In genomic region chr20:54340206-54340605, GRCh38 we compare ENCODE assay signal across 22 cellular contexts.
DNase-seq lines count a peak whose midpoint lies in the region; ATAC-seq and TF ChIP-seq lines count a peak whose summit lies in the region.
"Had no signal": no experiment of that assay in that cellular context is flagged by ENCODE, and none has a peak within 500 bp of the region (broad histone marks: within the 10 kb centered on the region; RNA-seq: fewer than 3 reads in every experiment).

No MANE protein-coding gene starts in this region.

- H3K4me3 Mint-ChIP-seq in T-helper 17 cell: no peak overlapping the region
- H3K4me3 Mint-ChIP-seq: activated CD8-positive, alpha-beta T cell treated with anti-CD3 and anti-CD28 coated beads for 36 hours; activated naive CD8-positive, alpha-beta T cell treated with anti-CD3 and anti-CD28 coated beads, Interleukin-2, amount 50 U/mL, for 24 hours; B cell had no signal

- H3K9me3 ChIP-seq in SK-N-SH (no peaks in the 10 kb centered on the region), thoracic aorta (no peaks in the 10 kb centered on the region), T-helper 17 cell (ENCODE audit: control insufficient read depth, low read length, poor library complexity, severe bottlenecking) (no peaks in the 10 kb centered on the region)
- H3K9me3 ChIP-seq: gastrocnemius medialis had no signal

- in situ Hi-C loops in brain microvascular endothelial cell (cut with HindIII; ENCODE audit: low pct_ligation_motif_present, low sequenced_read_pairs): no loop called here

- H3K27ac ChIP-seq in SK-N-SH (ENCODE audit: low read depth in 2 of 2, low read length in 1 of 2) (peak overlapping the region in 1 of 2 experiments; percentile 91; a peak in 3 of 4 replicates), brain microvascular endothelial cell (peak overlapping the region; percentile 58), thoracic aorta (peak overlapping the region; percentile 37 to 72)
- H3K27ac ChIP-seq: gastrocnemius medialis had no signal

- H4K20me1 ChIP-seq in SK-N-SH (ENCODE audit: insufficient read depth): no peaks in the 10 kb centered on the region

- 0 out of 2 replicates have a peak, but pooled peaks cover 5% of the 10 kb centered on the region for H3K79me2 ChIP-seq in SK-N-SH (ENCODE audit: insufficient read depth)

- peak overlapping the region; percentile 38; the same call in 1 of the 2 replicates for H3K9ac ChIP-seq in SK-N-SH

- peaks cover 40% of the 10 kb centered on the region for H3F3A ChIP-seq in SK-N-SH (replicated peaks; ENCODE audit: insufficient read depth)

- TF ChIP-seq EP300 in SK-N-SH (IDR thresholded peaks at IDR 0.05; ENCODE audit: borderline replicate concordance in 1 of 2, low read depth in 1 of 2, low read length in 1 of 2): no peak

- ATAC-seq in SK-N-SH treated with all-trans-retinoic acid at 6 μM for 48 hours (no peak), thoracic aorta (ENCODE audit: insufficient number of reproducible peaks, low FRiP score, low read depth) (no peak), T-helper 17 cell (no peak)
- ATAC-seq: activated CD8-positive, alpha-beta T cell treated with anti-CD3 and anti-CD28 coated beads for 36 hours; activated naive CD8-positive, alpha-beta T cell treated with anti-CD3 and anti-CD28 coated beads, Interleukin-2, amount 50 U/mL, for 24 hours; gastrocnemius medialis had no signal

- H3K27ac Mint-ChIP-seq in T-helper 17 cell: no peak overlapping the region
- H3K27ac Mint-ChIP-seq: activated CD8-positive, alpha-beta T cell treated with anti-CD3 and anti-CD28 coated beads for 36 hours; activated naive CD8-positive, alpha-beta T cell treated with anti-CD3 and anti-CD28 coated beads, Interleukin-2, amount 50 U/mL, for 24 hours; B cell had no signal

- peak overlapping the region; percentile 45 for H3K4me2 ChIP-seq in SK-N-SH

- POLR2A ChIA-PET in SK-N-SH (lab: Yijun Ruan, JAX): no interaction called here

- peaks cover 6% of the 10 kb centered on the region for H3K27me3 Mint-ChIP-seq in T-helper 17 cell

- H3K4me1 Mint-ChIP-seq in T-helper 17 cell: no peaks in the 10 kb centered on the region
- H3K4me1 Mint-ChIP-seq: activated naive CD8-positive, alpha-beta T cell treated with anti-CD3 and anti-CD28 coated beads, Interleukin-2, amount 50 U/mL, for 24 hours; B cell had no signal

- no peaks in the 10 kb centered on the region for H3K27me3 ChIP-seq in SK-N-SH (ENCODE audit: insufficient read depth)
- H3K27me3 ChIP-seq in brain microvascular endothelial cell (replicated peaks): no peaks in the 10 kb centered on the region
- no peaks in the 10 kb centered on the region for H3K27me3 ChIP-seq in thoracic aorta (replicated peaks; ENCODE audit: insufficient read depth)
- H3K27me3 ChIP-seq: gastrocnemius medialis had no signal

- 0 out of 2 replicates have a peak overlapping the region, but pooled peaks have one; percentile 10 for H2AFZ ChIP-seq in SK-N-SH (ENCODE audit: low read depth)

- H3K36me3 Mint-ChIP-seq in T-helper 17 cell (ENCODE audit: low read depth): peaks cover 3% of the 10 kb centered on the region

- H3K9me2 ChIP-seq in SK-N-SH: no peaks in the 10 kb centered on the region

- H3K36me3 ChIP-seq in SK-N-SH (replicated peaks in 1 of 2; ENCODE audit: control insufficient read depth in 1 of 2, insufficient read depth in 2 of 2, low read length in 1 of 2) (no peaks in the 10 kb centered on the region), brain microvascular endothelial cell (replicated peaks) (no peaks in the 10 kb centered on the region), thoracic aorta (no peaks in the 10 kb centered on the region)
- H3K36me3 ChIP-seq: gastrocnemius medialis had no signal

- H3K4me1 ChIP-seq in SK-N-SH (ENCODE audit: control insufficient read depth in 1 of 2, insufficient read depth in 2 of 2, low read depth in 1 of 2, low read length in 1 of 2): peaks cover 0 to 28% of the 10 kb centered on the region in 2 experiments; a peak in 2 of 4 replicates
- peaks cover 7 to 28% of the 10 kb centered on the region in 2 donors for H3K4me1 ChIP-seq in thoracic aorta (ENCODE audit: control insufficient read depth in 1 of 2, low read depth in 2 of 2)

- CTCF ChIA-PET in SK-N-SH (lab: Yijun Ruan, JAX): no interaction called here

- H3K4me3 ChIP-seq in SK-N-SH (ENCODE audit: low read depth in 2 of 2, low read length in 1 of 2) (peak overlapping the region in 1 of 2 experiments; percentile 33; a peak in 2 of 4 replicates), brain microvascular endothelial cell (ENCODE audit: low read depth, low read length) (no peak overlapping the region), thoracic aorta (peak overlapping the region; percentile 40)
- H3K4me3 ChIP-seq: gastrocnemius medialis had no signal

- no peak for TF ChIP-seq CTCF in SK-N-SH (IDR thresholded peaks at IDR 0.05)
- no peak for TF ChIP-seq CTCF in brain microvascular endothelial cell (IDR thresholded peaks at IDR 0.05; ENCODE audit: low read depth, low read length, missing control alignments)
- no peak for TF ChIP-seq CTCF in thoracic aorta (IDR thresholded peaks at IDR 0.05)

- 32% methylated on average over 1 of the region's 1 CpG for WGBS in SK-N-SH (ENCODE audit: low lambda C conversion rate)

- TF ChIP-seq RAD21 in SK-N-SH (IDR thresholded peaks at IDR 0.05; ENCODE audit: low read length): no peak

- DNase-seq in SK-N-SH: no peak
- no peak for DNase-seq in brain microvascular endothelial cell
- DNase-seq in lung microvascular endothelial cell (ENCODE audit: low read depth in 2 of 2): peak; percentile 7 to 11
- no peak for DNase-seq in thoracic aorta (ENCODE audit: low spot score)
- no peak for DNase-seq in T-helper 17 cell
- no peak for DNase-seq in DMS153 treated with DMSO at 0.1 percent for 48 hours (lab: John Stamatoyannopoulos, UW; ENCODE audit: unreplicated experiment)
- no peak for DNase-seq in amniotic stem cell (lab: John Stamatoyannopoulos, UW)
- DNase-seq: activated CD4-positive, CD25-positive, alpha-beta regulatory T cell; activated CD8-positive, alpha-beta T cell treated with anti-CD3 and anti-CD28 coated beads for 36 hours; activated gamma-delta T cell treated with Interleukin-2 at 50 U/mL for 16 hours; activated naive CD8-positive, alpha-beta T cell treated with anti-CD3 and anti-CD28 coated beads, Interleukin-2, amount 50 U/mL, for 24 hours; DMS79 treated with DMSO at 0.1 percent for 48 hours; effector memory CD4-positive, alpha-beta T cell; gastrocnemius medialis; hypothalamus; NCI-H1092; NCI-H187; NCI-H748 treated with DMSO at 0.1 percent for 48 hours; stimulated activated CD4-positive, alpha-beta T cell treated with anti-CD3 and anti-CD28 coated beads, Interleukin-2, amount 100 ng/mL, for 24 hours; SW 1271 had no signal

TF ChIP-seq in SK-N-SH, 30 proteins besides CTCF, POLR2A, EP300 and RAD21 (continues in another document):
- TF ChIP-seq NRF1 (IDR thresholded peaks at IDR 0.05; ENCODE audit: low read depth, low read length) (no peak), GATA2 (CRISPR knock-in tag; IDR thresholded peaks at IDR 0.05) (no peak), RXRA (IDR thresholded peaks at IDR 0.05; ENCODE audit: borderline replicate concordance, low read depth) (no peak), GABPA (IDR thresholded peaks at IDR 0.05; ENCODE audit: low read depth) (no peak)
- TF ChIP-seq, protein P1, sequence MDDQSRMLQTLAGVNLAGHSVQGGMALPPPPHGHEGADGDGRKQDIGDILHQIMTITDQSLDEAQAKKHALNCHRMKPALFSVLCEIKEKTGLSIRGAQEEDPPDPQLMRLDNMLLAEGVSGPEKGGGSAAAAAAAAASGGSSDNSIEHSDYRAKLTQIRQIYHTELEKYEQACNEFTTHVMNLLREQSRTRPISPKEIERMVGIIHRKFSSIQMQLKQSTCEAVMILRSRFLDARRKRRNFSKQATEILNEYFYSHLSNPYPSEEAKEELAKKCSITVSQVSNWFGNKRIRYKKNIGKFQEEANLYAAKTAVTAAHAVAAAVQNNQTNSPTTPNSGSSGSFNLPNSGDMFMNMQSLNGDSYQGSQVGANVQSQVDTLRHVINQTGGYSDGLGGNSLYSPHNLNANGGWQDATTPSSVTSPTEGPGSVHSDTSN (IDR thresholded peaks at IDR 0.05): no peak

TF ChIP-seq in SK-N-SH treated with all-trans-retinoic acid at 6 μM for 48 hours, 23 proteins besides CTCF, POLR2A, EP300 and RAD21 (continues in another document):
- no peak for TF ChIP-seq PATZ1 (CRISPR knock-in tag; IDR thresholded peaks at IDR 0.05; ENCODE audit: borderline replicate concordance)
- TF ChIP-seq ARNTL (CRISPR knock-in tag; IDR thresholded peaks at IDR 0.05; ENCODE audit: borderline replicate concordance, low read depth): no peak
- TF ChIP-seq PPARA (CRISPR knock-in tag; IDR thresholded peaks at IDR 0.05; ENCODE audit: borderline replicate concordance): no peak

Comparison
In these comparisons a context has a peak if more than half of its experiments do, and no peak if none do; other contexts are left out.
1. DNase-seq: peak in lung microvascular endothelial cell (2 of 2); none in SK-N-SH (single experiment), brain microvascular endothelial cell (single experiment), thoracic aorta (single experiment), T-helper 17 cell (0 of 3), DMS153 treated with DMSO at 0.1 percent for 48 hours (single experiment) and amniotic stem cell (single experiment).